Comparison of ENCODE assay signal across 15 cellular contexts in genomic region chr1:179831225-179831624, GRCh38. TPM values are rescaled to one million over a fixed set of nuclear protein-coding genes. Genes with fewer than 3 reads are reported as not detected.
DNase-seq lines count a peak whose midpoint lies in the region; ATAC-seq and TF ChIP-seq lines count a peak whose summit lies in the region.
"Had no signal": no experiment of that assay in that cellular context is flagged by ENCODE, and none has a peak within 500 bp of the region (broad histone marks: within the 10 kb centered on the region; RNA-seq: fewer than 3 reads in every experiment).

No MANE protein-coding gene starts in this region.

- H3K27me3 Mint-ChIP-seq in activated CD4-positive, alpha-beta T cell treated with anti-CD3 and anti-CD28 coated beads, Interleukin-2, amount 10 ng/mL, durations not matched to agents 24 days and 14 days = peaks cover 3% of the 10 kb centered on the region

- H3K36me3 Mint-ChIP-seq in activated CD4-positive, alpha-beta T cell treated with anti-CD3 and anti-CD28 coated beads, Interleukin-2, amount 10 ng/mL, durations not matched to agents 24 days and 14 days (ENCODE audit: low read depth) = no peaks in the 10 kb centered on the region

- H3K4me1 ChIP-seq in left lung (no peaks in the 10 kb centered on the region), prostate gland (replicated peaks) (no peaks in the 10 kb centered on the region), adrenal gland (replicated peaks in 1 of 2) (no peaks in the 10 kb centered on the region)

- H3K27me3 ChIP-seq in left lung = no peaks in the 10 kb centered on the region
- no peaks in the 10 kb centered on the region for H3K27me3 ChIP-seq in prostate gland (replicated peaks; ENCODE audit: insufficient read depth)
- H3K27me3 ChIP-seq in adrenal gland = no peaks in the 10 kb centered on the region
- H3K27me3 ChIP-seq: heart left ventricle had no signal

- no peak overlapping the region for H3K27ac Mint-ChIP-seq in activated CD4-positive, alpha-beta T cell treated with anti-CD3 and anti-CD28 coated beads, Interleukin-2, amount 10 ng/mL, durations not matched to agents 24 days and 14 days

- 63% methylated on average over 3 of the region's 3 CpGs for WGBS in prostate gland
- WGBS in adrenal gland, 4 donors = 73 to 78% (median 75%) methylated on average over 3 of the region's 3 CpGs

- peaks cover 0 to 6% of the 10 kb centered on the region in 2 donors for H3K36me3 ChIP-seq in left lung
- H3K36me3 ChIP-seq in prostate gland = no peaks in the 10 kb centered on the region
- no peaks in the 10 kb centered on the region for H3K36me3 ChIP-seq in adrenal gland (replicated peaks in 1 of 2)
- H3K36me3 ChIP-seq: HAP-1 had no signal

- ATAC-seq in left lung = peak; percentile 68
- ATAC-seq: heart left ventricle had no signal

- H3K4me3 Mint-ChIP-seq in activated CD4-positive, alpha-beta T cell treated with anti-CD3 and anti-CD28 coated beads, Interleukin-2, amount 10 ng/mL, durations not matched to agents 24 days and 14 days = peak overlapping the region; percentile 40

- TF ChIP-seq CTCF in left lung (IDR thresholded peaks at IDR 0.05) (no peak), prostate gland (IDR thresholded peaks at IDR 0.05) (no peak), adrenal gland (IDR thresholded peaks at IDR 0.05) (no peak)

- no peak for DNase-seq in activated CD4-positive, alpha-beta T cell treated with anti-CD3 and anti-CD28 coated beads, Interleukin-2, amount 10 ng/mL, durations not matched to agents 24 days and 14 days
- no peak for DNase-seq in activated CD4-positive, alpha-beta T cell treated with anti-CD3 and anti-CD28 coated beads for 48 hours
- DNase-seq in COLO668 (lab: John Stamatoyannopoulos, UW; ENCODE audit: unreplicated experiment) = peak; percentile 47
- peak; percentile 21 for DNase-seq in NCI-H748 treated with DMSO at 0.1 percent for 48 hours (lab: John Stamatoyannopoulos, UW)
- DNase-seq in left lung = no peak
- DNase-seq in prostate gland (ENCODE audit: low spot score) = no peak
- no peak for DNase-seq in adrenal gland
- no peak for DNase-seq in stimulated activated CD4-positive, alpha-beta T cell treated with anti-CD3 and anti-CD28 coated beads, Interleukin-4, amount 100 ng/mL, for 4 hours
- DNase-seq: aorta, heart left ventricle, Kasumi-1, NCI-H1436 treated with DMSO at 0.1 percent for 48 hours, NCI-H446 treated with DMSO at 0.1 percent for 48 hours had no signal

- H3K9me3 ChIP-seq in left lung = no peaks in the 10 kb centered on the region
- H3K9me3 ChIP-seq in prostate gland = no peaks in the 10 kb centered on the region
- H3K9me3 ChIP-seq in adrenal gland (replicated peaks in 1 of 3) = no peaks in the 10 kb centered on the region
- H3K9me3 ChIP-seq: HAP-1, heart left ventricle had no signal

- intact Hi-C loops in activated CD4-positive, alpha-beta T cell treated with anti-CD3 and anti-CD28 coated beads, Interleukin-2, amount 10 ng/mL, durations not matched to agents 24 days and 14 days (cut with micrococcal nuclease) = no loop called here
- intact Hi-C loops in left lung (cut with DNase I) = no loop called here
- intact Hi-C loops in prostate gland (cut with DNase I) = no loop called here
- intact Hi-C loops in adrenal gland (cut with DNase I) = no loop called here

- H3K4me1 Mint-ChIP-seq in activated CD4-positive, alpha-beta T cell treated with anti-CD3 and anti-CD28 coated beads, Interleukin-2, amount 10 ng/mL, durations not matched to agents 24 days and 14 days = peaks cover 21% of the 10 kb centered on the region

- H3K9me3 Mint-ChIP-seq in activated CD4-positive, alpha-beta T cell treated with anti-CD3 and anti-CD28 coated beads, Interleukin-2, amount 10 ng/mL, durations not matched to agents 24 days and 14 days = no peaks in the 10 kb centered on the region

- no peak overlapping the region for H3K4me3 ChIP-seq in left lung
- H3K4me3 ChIP-seq in prostate gland = no peak overlapping the region
- no peak overlapping the region for H3K4me3 ChIP-seq in adrenal gland
- H3K4me3 ChIP-seq: HAP-1, heart left ventricle had no signal

- H3K27ac ChIP-seq in left lung (no peak overlapping the region), prostate gland (no peak overlapping the region), adrenal gland (no peak overlapping the region)
- H3K27ac ChIP-seq: heart left ventricle, RWPE1 had no signal

- TF ChIP-seq POLR2A in prostate gland (IDR thresholded peaks at IDR 0.05) (no peak), adrenal gland (IDR thresholded peaks at IDR 0.05) (no peak)

RNA-seq across cellular contexts. Expression of gene TOR1AIP2, which starts 46.4 kb away (rescaled TPM):
- 57.0 and 57.5 TPM in 2 replicates for total RNA-seq in activated CD4-positive, alpha-beta T cell treated with anti-CD3 and anti-CD28 coated beads, Interleukin-2, amount 10 ng/mL, durations not matched to agents 24 days and 14 days
- total RNA-seq in left lung (100 to 1,000 TPM; 108 to 109 TPM), prostate gland (10 to 100 TPM; 36.4 to 79.1 TPM), adrenal gland (100 to 1,000 TPM in 7 of 8 donors, 10 to 100 TPM in 1; 95.1 to 171 (median 137) TPM)
- 10 to 100 TPM; 18.9 to 54.9 (median 25.8) TPM for polyA plus RNA-seq in adrenal gland

RNA-seq across cellular contexts. Expression of gene TOR1AIP1, which starts 50.9 kb away (rescaled TPM):
- total RNA-seq in activated CD4-positive, alpha-beta T cell treated with anti-CD3 and anti-CD28 coated beads, Interleukin-2, amount 10 ng/mL, durations not matched to agents 24 days and 14 days = 69.2 and 77.2 TPM in 2 replicates
- total RNA-seq in left lung (10 to 100 TPM; 48.6 to 54.5 TPM), prostate gland (10 to 100 TPM; 81.7 to 86.4 TPM), adrenal gland (10 to 100 TPM; 53.4 to 99.6 (median 61.7) TPM)
- polyA plus RNA-seq in adrenal gland = 10 to 100 TPM; 22.5 to 59.5 (median 26.1) TPM

Comparison
In these comparisons a context has a peak if more than half of its experiments do, and no peak if none do; other contexts are left out.
1. DNase-seq: peak in COLO668 (single experiment) and NCI-H748 treated with DMSO at 0.1 percent for 48 hours (single experiment); none in activated CD4-positive, alpha-beta T cell treated with anti-CD3 and anti-CD28 coated beads, Interleukin-2, amount 10 ng/mL, durations not matched to agents 24 days and 14 days (single experiment), activated CD4-positive, alpha-beta T cell treated with anti-CD3 and anti-CD28 coated beads for 48 hours (single experiment), left lung (0 of 2), prostate gland (single experiment), adrenal gland (0 of 7) and stimulated activated CD4-positive, alpha-beta T cell treated with anti-CD3 and anti-CD28 coated beads, Interleukin-4, amount 100 ng/mL, for 4 hours (0 of 2).